In the genomic region with DNA sequence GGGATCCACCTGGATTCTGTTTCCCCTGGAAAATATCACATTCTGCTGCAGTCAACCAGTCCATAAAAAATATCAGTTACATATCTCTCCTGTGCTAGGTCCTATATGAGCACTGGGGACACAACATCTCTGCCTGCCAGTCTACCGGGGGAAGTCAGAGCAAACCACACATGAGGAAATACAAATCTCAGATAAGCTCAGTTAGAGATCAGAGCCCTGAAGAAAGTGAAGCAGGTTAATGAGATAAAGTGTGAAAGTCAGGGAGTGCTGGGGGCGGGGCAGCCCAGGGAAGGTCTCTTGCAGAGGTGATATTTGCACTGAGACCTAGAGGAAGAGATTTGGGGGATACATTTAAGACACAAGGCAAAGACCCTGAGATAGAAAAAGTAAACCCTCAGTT, we compare ENCODE assay signal across 9 cellular contexts.
DNase-seq lines count a peak whose midpoint lies in the region; ATAC-seq and TF ChIP-seq lines count a peak whose summit lies in the region.
"Had no signal": no experiment of that assay in that cellular context is flagged by ENCODE, and none has a peak within 500 bp of the region (broad histone marks: within the 10 kb centered on the region; RNA-seq: fewer than 3 reads in every experiment).

No MANE protein-coding gene starts in this region.

- H3K27ac Mint-ChIP-seq in Caco-2 (ENCODE audit: unreplicated experiment) = peak overlapping the region; percentile 79
- H3K27ac Mint-ChIP-seq in activated naive CD4-positive, alpha-beta T cell treated with anti-CD3 and anti-CD28 coated beads, Interleukin-2, amount 10 ng/mL, durations not matched to agents 7 days and 5 days = no peak overlapping the region

- no peaks in the 10 kb centered on the region for H3K36me3 ChIP-seq in Caco-2 (ENCODE audit: control insufficient read depth, insufficient read depth, low read length)
- H3K36me3 ChIP-seq: tibial nerve had no signal

- no peaks in the 10 kb centered on the region for H3K9me3 Mint-ChIP-seq in Caco-2 (ENCODE audit: unreplicated experiment)
- H3K9me3 Mint-ChIP-seq in activated naive CD4-positive, alpha-beta T cell treated with anti-CD3 and anti-CD28 coated beads, Interleukin-2, amount 10 ng/mL, durations not matched to agents 7 days and 5 days = no peaks in the 10 kb centered on the region

- peaks cover 42% of the 10 kb centered on the region for H3K4me1 ChIP-seq in Caco-2
- H3K4me1 ChIP-seq: tibial nerve had no signal

- peaks cover 26% of the 10 kb centered on the region for H3K4me1 Mint-ChIP-seq in Caco-2 (ENCODE audit: low read depth, unreplicated experiment)
- H3K4me1 Mint-ChIP-seq in activated naive CD4-positive, alpha-beta T cell treated with anti-CD3 and anti-CD28 coated beads, Interleukin-2, amount 10 ng/mL, durations not matched to agents 7 days and 5 days = peaks cover 2% of the 10 kb centered on the region

- H3K4me3 ChIP-seq in Caco-2 (ENCODE audit: low read depth, low read length) = no peak overlapping the region
- no peak overlapping the region for H3K4me3 ChIP-seq in Jurkat, Clone E6-1 (ENCODE audit: low read length)
- H3K4me3 ChIP-seq: tibial nerve had no signal

- no peaks in the 10 kb centered on the region for H3K27me3 Mint-ChIP-seq in Caco-2 (ENCODE audit: insufficient read depth, unreplicated experiment)
- peaks cover 3% of the 10 kb centered on the region for H3K27me3 Mint-ChIP-seq in activated naive CD4-positive, alpha-beta T cell treated with anti-CD3 and anti-CD28 coated beads, Interleukin-2, amount 10 ng/mL, durations not matched to agents 7 days and 5 days

- no peaks in the 10 kb centered on the region for H3K9me3 ChIP-seq in Caco-2
- H3K9me3 ChIP-seq: tibial nerve had no signal

- intact Hi-C loops in Caco-2 (cut with micrococcal nuclease; ENCODE audit: unreplicated experiment) (no loop called here), Right ventricle myocardium inferior (cut with DNase I) (no loop called here)

- no TSS peak for BruUV-seq in Caco-2 (replicated peaks; lab: Mats Ljungman, UMichigan)

- ATAC-seq in GM19043 (IDR thresholded peaks at IDR 0.05; ENCODE audit: low read depth, unreplicated experiment) (peak; percentile 81), HG02759 (IDR thresholded peaks at IDR 0.05; ENCODE audit: unreplicated experiment) (peak; percentile 78), Right ventricle myocardium inferior (no peak)

- DNase-seq in Caco-2 = no peak
- DNase-seq in Jurkat, Clone E6-1 (ENCODE audit: low read depth, low spot score) = peak; percentile 39
- DNase-seq in Ammon's horn (ENCODE audit: low spot score) = no peak
- no peak for DNase-seq in activated naive CD4-positive, alpha-beta T cell treated with anti-CD3 and anti-CD28 coated beads, Interleukin-2, amount 10 ng/mL, durations not matched to agents 7 days and 5 days
- DNase-seq in T-helper 9 cell = no peak
- DNase-seq in Right ventricle myocardium inferior (ENCODE audit: missing footprints) = no peak

- H3K27me3 ChIP-seq in Caco-2 (replicated peaks; ENCODE audit: control insufficient read depth, insufficient read depth, low read length) = no peaks in the 10 kb centered on the region
- H3K27me3 ChIP-seq: tibial nerve had no signal

- H3K36me3 Mint-ChIP-seq in Caco-2 (ENCODE audit: insufficient read depth, unreplicated experiment) = no peaks in the 10 kb centered on the region
- no peaks in the 10 kb centered on the region for H3K36me3 Mint-ChIP-seq in activated naive CD4-positive, alpha-beta T cell treated with anti-CD3 and anti-CD28 coated beads, Interleukin-2, amount 10 ng/mL, durations not matched to agents 7 days and 5 days

- TF ChIP-seq CTCF in Caco-2 (IDR thresholded peaks at IDR 0.05; ENCODE audit: insufficient read depth in 1 of 2, low read depth in 1 of 2, low read length in 1 of 2, severe bottlenecking in 1 of 2, unreplicated experiment in 1 of 2) = no peak

- CTCF ChIA-PET in Caco-2 (lab: Charles Lee) = no interaction called here
- CTCF ChIA-PET in activated naive CD4-positive, alpha-beta T cell treated with anti-CD3 and anti-CD28 coated beads, Interleukin-2, amount 10 ng/mL, durations not matched to agents 7 days and 5 days (lab: Charles Lee) = no interaction called here

- POLR2A ChIA-PET in Caco-2 (lab: Charles Lee) = no interaction called here

- no peak overlapping the region for H3K4me3 Mint-ChIP-seq in Caco-2 (ENCODE audit: unreplicated experiment)
- no peak overlapping the region for H3K4me3 Mint-ChIP-seq in activated naive CD4-positive, alpha-beta T cell treated with anti-CD3 and anti-CD28 coated beads, Interleukin-2, amount 10 ng/mL, durations not matched to agents 7 days and 5 days
